Comparison of ENCODE assay signal across 30 cellular contexts in genomic region chr10:110632591-110633215, GRCh38. TPM values are rescaled to one million over a fixed set of nuclear protein-coding genes. Genes with fewer than 3 reads are reported as not detected.
A peak's percentile ranks its signal among the peaks of the same experiment; 100 is the strongest.
DNase-seq lines count a peak whose midpoint lies in the region; ATAC-seq and TF ChIP-seq lines count a peak whose summit lies in the region.
"Had no signal": no experiment of that assay in that cellular context is flagged by ENCODE, and none has a peak within 500 bp of the region (broad histone marks: within the 10 kb centered on the region; RNA-seq: fewer than 3 reads in every experiment).

No MANE protein-coding gene starts in this region.

- DNase-seq in left ventricle myocardium inferior (no peak), Right ventricle myocardium inferior (ENCODE audit: missing footprints) (no peak), RWPE2 (ENCODE audit: low spot score) (no peak), aorta (no peak), COLO829 (ENCODE audit: low spot score) (no peak)
- DNase-seq in activated T-cell treated with anti-CD3 and anti-CD28 coated beads, Interleukin-2, amount 50 U/mL, for 48 hours = no peak
- DNase-seq: activated CD4-positive, alpha-beta T cell treated with anti-CD3 and anti-CD28 coated beads for 48 hours; activated CD8-positive, alpha-beta memory T cell treated with anti-CD3 and anti-CD28 coated beads for 24 hours; activated effector memory CD4-positive, alpha-beta T cell treated with anti-CD3 and anti-CD28 coated beads, Interleukin-2, amount 50 U/mL, for 16 hours; BE2C; body of pancreas; CD8-positive, alpha-beta memory T cell; GDM1; HCEC 1CT; heart left ventricle; NCI-H1048; NCI-H2029; NCI-H82; nephron progenitor cell; OCI-M1; ovary; spleen; stimulated activated CD4-positive, alpha-beta T cell treated with anti-CD3 and anti-CD28 coated beads, Interleukin-2, amount 100 ng/mL, for 48 hours; T-helper 9 cell; trophoblast cell; WERI-Rb-1 had no signal

- H3K4me3 ChIP-seq in left ventricle myocardium inferior (no peak overlapping the region), RWPE2 (ENCODE audit: severe bottlenecking) (no peak overlapping the region), aorta (ENCODE audit: low read length in 2 of 2) (no peak overlapping the region)
- H3K4me3 ChIP-seq: body of pancreas, heart left ventricle, ovary, spleen had no signal

- H3K9me3 ChIP-seq in left ventricle myocardium inferior (replicated peaks) (no peaks in the 10 kb centered on the region), RWPE2 (ENCODE audit: severe bottlenecking) (no peaks in the 10 kb centered on the region), aorta (ENCODE audit: control insufficient read depth, low read length) (no peaks in the 10 kb centered on the region)
- H3K9me3 ChIP-seq: BE2C, body of pancreas, heart left ventricle, ovary, spleen had no signal

- WGBS in aorta, 2 donors = 77 to 100% methylated on average over 1 of the region's 1 CpG

- H3K27ac ChIP-seq in left ventricle myocardium inferior (replicated peaks) (peak overlapping the region; percentile 56), RWPE2 (ENCODE audit: poor library complexity, severe bottlenecking) (no peak overlapping the region), aorta (ENCODE audit: low read depth in 1 of 2, low read length in 2 of 2) (peak overlapping the region; percentile 22 to 63)
- H3K27ac ChIP-seq: body of pancreas, HL-60, ovary, spleen, WERI-Rb-1 had no signal

- H3K36me3 ChIP-seq in left ventricle myocardium inferior = no peaks in the 10 kb centered on the region
- H3K36me3 ChIP-seq in RWPE2 (ENCODE audit: low read depth) = no peaks in the 10 kb centered on the region
- no peaks in the 10 kb centered on the region for H3K36me3 ChIP-seq in aorta (ENCODE audit: control insufficient read depth in 1 of 2, insufficient read depth in 2 of 2, low read length in 1 of 2)
- H3K36me3 ChIP-seq: BE2C, heart left ventricle, ovary, spleen, WERI-Rb-1 had no signal

- no peak for TF ChIP-seq CTCF in left ventricle myocardium inferior (IDR thresholded peaks at IDR 0.05; ENCODE audit: borderline replicate concordance)
- TF ChIP-seq CTCF in RWPE2 (IDR thresholded peaks at IDR 0.05; ENCODE audit: poor library complexity, severe bottlenecking) = no peak

- ATAC-seq in Right ventricle myocardium inferior = no peak
- ATAC-seq in RWPE2 (ENCODE audit: low read depth) = peak; percentile 67
- ATAC-seq in esophagus mucosa = peak; percentile 37
- ATAC-seq in aorta (ENCODE audit: low FRiP score) = no peak
- no peak for ATAC-seq in GM19452 (IDR thresholded peaks at IDR 0.05; ENCODE audit: unreplicated experiment)
- ATAC-seq: body of pancreas, heart left ventricle had no signal

- peaks cover 47% of the 10 kb centered on the region for H3K4me1 ChIP-seq in left ventricle myocardium inferior
- H3K4me1 ChIP-seq in RWPE2 (ENCODE audit: insufficient read depth, poor library complexity, severe bottlenecking) = peaks cover 22% of the 10 kb centered on the region
- H3K4me1 ChIP-seq in aorta (ENCODE audit: control insufficient read depth in 1 of 2, insufficient read depth in 2 of 2, low read length in 2 of 2) = peaks cover 4 to 8% of the 10 kb centered on the region in 2 donors
- H3K4me1 ChIP-seq: spleen had no signal

- H3K27me3 ChIP-seq in left ventricle myocardium inferior (ENCODE audit: low read depth) (no peaks in the 10 kb centered on the region), RWPE2 (ENCODE audit: insufficient read depth, poor library complexity, severe bottlenecking) (no peaks in the 10 kb centered on the region), aorta (ENCODE audit: control insufficient read depth in 1 of 2, insufficient read depth in 2 of 2, low read length in 1 of 2) (no peaks in the 10 kb centered on the region)
- H3K27me3 ChIP-seq: BE2C, body of pancreas, heart left ventricle, ovary had no signal

- intact Hi-C loops in left ventricle myocardium inferior (cut with micrococcal nuclease) (no loop called here), Right ventricle myocardium inferior (cut with DNase I) (no loop called here), aorta (cut with DNase I) (no loop called here)

RNA-seq across cellular contexts. Expression of gene RBM20, which starts 11.4 kb away (rescaled TPM):
- 101 TPM for total RNA-seq in left ventricle myocardium inferior
- total RNA-seq in Right ventricle myocardium inferior = 103 TPM
- total RNA-seq in esophagus mucosa = 3.1 TPM
- total RNA-seq in aorta = 10 to 100 TPM in 1 of 2 donors, 1 to 10 TPM in 1; 9.9 to 11.2 TPM
- 1 to 10 TPM; 2.9 to 6.0 TPM for polyA plus RNA-seq in aorta
- total RNA-seq: endothelial cell of umbilical vein had no signal
- polyA plus RNA-seq: CD8-positive, alpha-beta memory T cell had no signal

Comparison
In these comparisons a context has a peak if more than half of its experiments do, and no peak if none do; other contexts are left out.
1. ATAC-seq: peak in RWPE2 (single experiment) and esophagus mucosa (single experiment); none in Right ventricle myocardium inferior (single experiment), aorta (single experiment) and GM19452 (single experiment).